Comparison of ENCODE assay signal across 10 cellular contexts in genomic region chr11:94546886-94547285, GRCh38. TPM values are rescaled to one million over a fixed set of nuclear protein-coding genes. Genes with fewer than 3 reads are reported as not detected.
A peak's percentile ranks its signal among the peaks of the same experiment; 100 is the strongest.
DNase-seq lines count a peak whose midpoint lies in the region; ATAC-seq and TF ChIP-seq lines count a peak whose summit lies in the region.
"Had no signal": no experiment of that assay in that cellular context is flagged by ENCODE, and none has a peak within 500 bp of the region (broad histone marks: within the 10 kb centered on the region; RNA-seq: fewer than 3 reads in every experiment).

No MANE protein-coding gene starts in this region.

- DNase-seq in NCI-H748 (lab: John Stamatoyannopoulos, UW; ENCODE audit: unreplicated experiment), result peak; percentile 5
- DNase-seq in NCI-H748 treated with DMSO at 0.1 percent for 48 hours (lab: John Stamatoyannopoulos, UW), result no peak
- peak; percentile 33 for DNase-seq in NOMO-1 treated with DMSO at 0.1 percent for 48 hours (lab: John Stamatoyannopoulos, UW; ENCODE audit: unreplicated experiment)
- no peak for DNase-seq in coronary artery (ENCODE audit: low spot score)
- DNase-seq in upper lobe of left lung, result no peak
- DNase-seq in stimulated activated CD4-positive, alpha-beta T cell treated with anti-CD3 and anti-CD28 coated beads, Interleukin-4, amount 100 ng/mL, for 1 hour, result no peak
- no peak for DNase-seq in HuH-7.5 (ENCODE audit: low spot score)
- DNase-seq: AML-193, NCI-H1436 treated with DMSO at 0.1 percent for 48 hours had no signal

- H3K27ac ChIP-seq in coronary artery (no peak overlapping the region), rectal smooth muscle tissue (ENCODE audit: low read depth, low read length) (no peak overlapping the region), upper lobe of left lung (no peak overlapping the region)

- peaks cover 5% of the 10 kb centered on the region for H3K4me1 ChIP-seq in rectal smooth muscle tissue (ENCODE audit: control insufficient read depth, insufficient read depth, low read length)
- peaks cover 35 to 56% (median 43%) of the 10 kb centered on the region in 4 donors for H3K4me1 ChIP-seq in upper lobe of left lung

- no peak for TF ChIP-seq POLR2A in upper lobe of left lung (IDR thresholded peaks at IDR 0.05)

- TF ChIP-seq CTCF in coronary artery (IDR thresholded peaks at IDR 0.05) (no peak), upper lobe of left lung (IDR thresholded peaks at IDR 0.05) (no peak)

- no peaks in the 10 kb centered on the region for H3K9me3 ChIP-seq in upper lobe of left lung

- H3K36me3 ChIP-seq in rectal smooth muscle tissue (ENCODE audit: control insufficient read depth, insufficient read depth, low read length), result no peaks in the 10 kb centered on the region
- H3K36me3 ChIP-seq in upper lobe of left lung, result no peaks in the 10 kb centered on the region

- H3K9ac ChIP-seq in rectal smooth muscle tissue (ENCODE audit: low read length), result no peak overlapping the region

- peak overlapping the region; percentile 92 for H3K4me3 ChIP-seq in coronary artery
- peak overlapping the region; percentile 53 for H3K4me3 ChIP-seq in rectal smooth muscle tissue (ENCODE audit: low read length)
- H3K4me3 ChIP-seq in upper lobe of left lung, result peak overlapping the region in 2 of 4 donors; percentile 76 to 81

- no peak for TF ChIP-seq EP300 in upper lobe of left lung (IDR thresholded peaks at IDR 0.05)

- WGBS in upper lobe of left lung, 2 donors, result 75 to 82% methylated on average over 1 of the region's 1 CpG

- no peak for ATAC-seq in upper lobe of left lung (ENCODE audit: low FRiP score in 2 of 2)

- no peaks in the 10 kb centered on the region for H3K27me3 ChIP-seq in rectal smooth muscle tissue (ENCODE audit: control insufficient read depth, insufficient read depth, low read length)
- H3K27me3 ChIP-seq in upper lobe of left lung, result no peaks in the 10 kb centered on the region

RNA-seq across cellular contexts. Expression of gene FUT4, which starts 3.2 kb away (rescaled TPM):
- total RNA-seq in upper lobe of left lung, result 1 to 10 TPM; 5.0 to 9.4 (median 7.0) TPM

RNA-seq across cellular contexts. Expression of gene PIWIL4, which starts 20.3 kb away (rescaled TPM):
- 1 to 10 TPM; 1.5 to 9.4 (median 4.8) TPM for total RNA-seq in upper lobe of left lung

RNA-seq across cellular contexts. Expression of gene C11orf97, which starts 34.6 kb away (rescaled TPM):
- 10 to 100 TPM in 2 of 6 donors, 1 to 10 TPM in 2, under 1 TPM in 1, not detected in 1; 0.31 to 14.7 (median 4.1) TPM for total RNA-seq in upper lobe of left lung

RNA-seq across cellular contexts. Expression of gene ANKRD49, which starts 53.1 kb away (rescaled TPM):
- total RNA-seq in upper lobe of left lung, result 10 to 100 TPM in 5 of 6 donors, 1 to 10 TPM in 1; 9.5 to 42.7 (median 18.4) TPM

RNA-seq across cellular contexts. Expression of gene MRE11, which starts 53.2 kb away (rescaled TPM):
- total RNA-seq in upper lobe of left lung, result 10 to 100 TPM in 5 of 6 donors, 1 to 10 TPM in 1; 6.7 to 24.7 (median 16.3) TPM

Comparison
In these comparisons a context has a peak if more than half of its experiments do, and no peak if none do; other contexts are left out.
1. DNase-seq: peak in NCI-H748 (single experiment) and NOMO-1 treated with DMSO at 0.1 percent for 48 hours (single experiment); none in NCI-H748 treated with DMSO at 0.1 percent for 48 hours (single experiment), coronary artery (single experiment), upper lobe of left lung (0 of 2), stimulated activated CD4-positive, alpha-beta T cell treated with anti-CD3 and anti-CD28 coated beads, Interleukin-4, amount 100 ng/mL, for 1 hour (single experiment) and HuH-7.5 (single experiment).